In the genomic region with DNA sequence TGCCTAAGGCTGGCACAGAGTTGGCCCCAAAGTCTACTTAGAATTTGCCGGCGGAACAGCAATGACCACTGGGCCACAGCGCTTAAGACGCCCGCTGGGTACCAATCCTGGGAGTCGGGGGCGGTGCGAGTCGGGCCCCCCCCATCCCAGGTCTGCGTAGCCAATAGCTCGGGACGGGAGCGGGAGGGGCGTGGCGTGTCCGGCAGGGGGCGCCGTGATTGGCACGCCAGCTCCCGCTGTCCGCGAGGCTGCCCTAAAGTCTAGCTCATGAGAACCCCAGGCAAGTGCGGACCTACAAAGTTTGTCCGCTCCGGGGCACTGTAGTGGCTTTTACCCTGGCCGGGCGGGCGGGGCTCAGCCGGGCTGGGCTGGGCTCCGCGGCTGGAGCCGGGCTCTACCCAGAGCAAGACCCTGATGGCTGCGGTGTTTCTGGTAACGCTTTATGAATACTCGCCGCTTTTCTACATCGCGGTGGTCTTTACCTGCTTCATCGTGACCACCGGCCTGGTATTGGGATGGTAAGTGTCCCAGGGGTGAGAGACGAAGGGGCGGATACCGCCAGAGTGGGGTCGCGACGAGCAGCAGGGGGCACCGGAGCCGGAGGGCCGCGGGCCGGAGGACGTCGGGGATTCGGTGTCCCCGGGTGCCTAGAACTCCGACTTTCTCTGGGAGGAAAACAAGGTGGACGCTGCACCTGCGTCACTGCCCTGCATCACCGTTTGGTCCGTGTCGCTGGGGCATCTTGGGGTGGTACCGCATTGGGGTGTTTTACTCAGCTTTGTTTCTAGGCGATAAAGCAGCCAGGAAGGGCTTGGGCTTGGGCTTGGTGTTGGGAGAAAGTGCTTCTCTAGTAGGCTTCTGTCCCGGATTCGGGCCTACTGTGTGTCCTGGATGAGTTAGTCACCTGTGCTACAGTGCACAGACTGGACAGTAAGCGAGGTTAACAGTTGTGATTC, we compare ENCODE assay signal across 1 cellular context.
TF ChIP-seq lines count a peak whose summit lies in the region.

A gene with protein sequence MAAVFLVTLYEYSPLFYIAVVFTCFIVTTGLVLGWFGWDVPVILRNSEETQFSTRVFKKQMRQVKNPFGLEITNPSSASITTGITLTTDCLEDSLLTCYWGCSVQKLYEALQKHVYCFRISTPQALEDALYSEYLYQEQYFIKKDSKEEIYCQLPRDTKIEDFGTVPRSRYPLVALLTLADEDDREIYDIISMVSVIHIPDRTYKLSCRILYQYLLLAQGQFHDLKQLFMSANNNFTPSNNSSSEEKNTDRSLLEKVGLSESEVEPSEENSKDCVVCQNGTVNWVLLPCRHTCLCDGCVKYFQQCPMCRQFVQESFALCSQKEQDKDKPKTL (plus strand): TSS at position 361 of the 956 bp plus-strand sequence. CDS start 54 bp downstream, at position 415.

TF ChIP-seq in HCT116, 20 proteins besides CTCF, POLR2A, EP300 and RAD21 (continued from another document):
- TF ChIP-seq, protein P1, sequence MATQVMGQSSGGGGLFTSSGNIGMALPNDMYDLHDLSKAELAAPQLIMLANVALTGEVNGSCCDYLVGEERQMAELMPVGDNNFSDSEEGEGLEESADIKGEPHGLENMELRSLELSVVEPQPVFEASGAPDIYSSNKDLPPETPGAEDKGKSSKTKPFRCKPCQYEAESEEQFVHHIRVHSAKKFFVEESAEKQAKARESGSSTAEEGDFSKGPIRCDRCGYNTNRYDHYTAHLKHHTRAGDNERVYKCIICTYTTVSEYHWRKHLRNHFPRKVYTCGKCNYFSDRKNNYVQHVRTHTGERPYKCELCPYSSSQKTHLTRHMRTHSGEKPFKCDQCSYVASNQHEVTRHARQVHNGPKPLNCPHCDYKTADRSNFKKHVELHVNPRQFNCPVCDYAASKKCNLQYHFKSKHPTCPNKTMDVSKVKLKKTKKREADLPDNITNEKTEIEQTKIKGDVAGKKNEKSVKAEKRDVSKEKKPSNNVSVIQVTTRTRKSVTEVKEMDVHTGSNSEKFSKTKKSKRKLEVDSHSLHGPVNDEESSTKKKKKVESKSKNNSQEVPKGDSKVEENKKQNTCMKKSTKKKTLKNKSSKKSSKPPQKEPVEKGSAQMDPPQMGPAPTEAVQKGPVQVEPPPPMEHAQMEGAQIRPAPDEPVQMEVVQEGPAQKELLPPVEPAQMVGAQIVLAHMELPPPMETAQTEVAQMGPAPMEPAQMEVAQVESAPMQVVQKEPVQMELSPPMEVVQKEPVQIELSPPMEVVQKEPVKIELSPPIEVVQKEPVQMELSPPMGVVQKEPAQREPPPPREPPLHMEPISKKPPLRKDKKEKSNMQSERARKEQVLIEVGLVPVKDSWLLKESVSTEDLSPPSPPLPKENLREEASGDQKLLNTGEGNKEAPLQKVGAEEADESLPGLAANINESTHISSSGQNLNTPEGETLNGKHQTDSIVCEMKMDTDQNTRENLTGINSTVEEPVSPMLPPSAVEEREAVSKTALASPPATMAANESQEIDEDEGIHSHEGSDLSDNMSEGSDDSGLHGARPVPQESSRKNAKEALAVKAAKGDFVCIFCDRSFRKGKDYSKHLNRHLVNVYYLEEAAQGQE (IDR thresholded peaks at IDR 0.05; ENCODE audit: low read depth): no peak
- TF ChIP-seq ZFX (IDR thresholded peaks at IDR 0.05): peak; percentile 39; the same call in 1 of the 2 replicates
- TF ChIP-seq, protein P2, sequence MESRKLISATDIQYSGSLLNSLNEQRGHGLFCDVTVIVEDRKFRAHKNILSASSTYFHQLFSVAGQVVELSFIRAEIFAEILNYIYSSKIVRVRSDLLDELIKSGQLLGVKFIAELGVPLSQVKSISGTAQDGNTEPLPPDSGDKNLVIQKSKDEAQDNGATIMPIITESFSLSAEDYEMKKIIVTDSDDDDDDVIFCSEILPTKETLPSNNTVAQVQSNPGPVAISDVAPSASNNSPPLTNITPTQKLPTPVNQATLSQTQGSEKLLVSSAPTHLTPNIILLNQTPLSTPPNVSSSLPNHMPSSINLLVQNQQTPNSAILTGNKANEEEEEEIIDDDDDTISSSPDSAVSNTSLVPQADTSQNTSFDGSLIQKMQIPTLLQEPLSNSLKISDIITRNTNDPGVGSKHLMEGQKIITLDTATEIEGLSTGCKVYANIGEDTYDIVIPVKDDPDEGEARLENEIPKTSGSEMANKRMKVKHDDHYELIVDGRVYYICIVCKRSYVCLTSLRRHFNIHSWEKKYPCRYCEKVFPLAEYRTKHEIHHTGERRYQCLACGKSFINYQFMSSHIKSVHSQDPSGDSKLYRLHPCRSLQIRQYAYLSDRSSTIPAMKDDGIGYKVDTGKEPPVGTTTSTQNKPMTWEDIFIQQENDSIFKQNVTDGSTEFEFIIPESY (IDR thresholded peaks at IDR 0.05; ENCODE audit: extremely low read depth, insufficient replicate concordance, low read length): peak; percentile 90
- peak; percentile 64; the same call in 1 of the 2 replicates for TF ChIP-seq CBX3 (IDR thresholded peaks at IDR 0.05; ENCODE audit: low read depth)
- TF ChIP-seq, protein P3, sequence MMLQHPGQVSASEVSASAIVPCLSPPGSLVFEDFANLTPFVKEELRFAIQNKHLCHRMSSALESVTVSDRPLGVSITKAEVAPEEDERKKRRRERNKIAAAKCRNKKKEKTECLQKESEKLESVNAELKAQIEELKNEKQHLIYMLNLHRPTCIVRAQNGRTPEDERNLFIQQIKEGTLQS (IDR thresholded peaks at IDR 0.05): no peak
- TF ChIP-seq CEBPB (IDR thresholded peaks at IDR 0.05; ENCODE audit: low read depth): no peak; the same call in 1 of the 2 replicates
